2 cellular contexts compared by ENCODE assay signal in the genomic region with DNA sequence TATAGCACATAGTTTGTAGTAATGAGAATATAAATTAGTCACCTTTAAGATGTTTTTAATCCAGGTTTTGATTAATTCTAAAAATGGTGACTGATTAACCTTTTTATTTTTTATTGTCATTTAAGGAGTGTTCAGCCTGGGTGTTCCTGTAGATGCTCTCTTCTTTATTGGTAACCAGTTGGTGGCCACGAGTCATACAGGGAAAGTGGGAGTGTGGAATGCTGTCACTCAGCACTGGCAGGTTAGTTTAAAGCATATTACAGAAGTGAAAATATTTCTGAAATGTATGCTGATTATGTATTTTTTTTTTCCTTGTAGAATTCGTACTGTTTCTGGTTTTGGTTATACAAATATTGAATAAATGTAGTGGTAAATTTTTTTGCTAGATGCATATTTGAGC.
TF ChIP-seq lines count a peak whose summit lies in the region.

No MANE protein-coding gene starts in this region.

TF ChIP-seq in SK-N-SH, 30 proteins besides CTCF, POLR2A, EP300 and RAD21 (continued from another document):
- TF ChIP-seq, protein P1, sequence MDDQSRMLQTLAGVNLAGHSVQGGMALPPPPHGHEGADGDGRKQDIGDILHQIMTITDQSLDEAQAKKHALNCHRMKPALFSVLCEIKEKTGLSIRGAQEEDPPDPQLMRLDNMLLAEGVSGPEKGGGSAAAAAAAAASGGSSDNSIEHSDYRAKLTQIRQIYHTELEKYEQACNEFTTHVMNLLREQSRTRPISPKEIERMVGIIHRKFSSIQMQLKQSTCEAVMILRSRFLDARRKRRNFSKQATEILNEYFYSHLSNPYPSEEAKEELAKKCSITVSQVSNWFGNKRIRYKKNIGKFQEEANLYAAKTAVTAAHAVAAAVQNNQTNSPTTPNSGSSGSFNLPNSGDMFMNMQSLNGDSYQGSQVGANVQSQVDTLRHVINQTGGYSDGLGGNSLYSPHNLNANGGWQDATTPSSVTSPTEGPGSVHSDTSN (IDR thresholded peaks at IDR 0.05): peak; percentile 24; the same call in 1 of the 2 replicates

TF ChIP-seq in SK-N-SH treated with all-trans-retinoic acid at 6 μM for 48 hours, 23 proteins besides CTCF, POLR2A, EP300 and RAD21 (continued from another document):
- TF ChIP-seq, protein P2, sequence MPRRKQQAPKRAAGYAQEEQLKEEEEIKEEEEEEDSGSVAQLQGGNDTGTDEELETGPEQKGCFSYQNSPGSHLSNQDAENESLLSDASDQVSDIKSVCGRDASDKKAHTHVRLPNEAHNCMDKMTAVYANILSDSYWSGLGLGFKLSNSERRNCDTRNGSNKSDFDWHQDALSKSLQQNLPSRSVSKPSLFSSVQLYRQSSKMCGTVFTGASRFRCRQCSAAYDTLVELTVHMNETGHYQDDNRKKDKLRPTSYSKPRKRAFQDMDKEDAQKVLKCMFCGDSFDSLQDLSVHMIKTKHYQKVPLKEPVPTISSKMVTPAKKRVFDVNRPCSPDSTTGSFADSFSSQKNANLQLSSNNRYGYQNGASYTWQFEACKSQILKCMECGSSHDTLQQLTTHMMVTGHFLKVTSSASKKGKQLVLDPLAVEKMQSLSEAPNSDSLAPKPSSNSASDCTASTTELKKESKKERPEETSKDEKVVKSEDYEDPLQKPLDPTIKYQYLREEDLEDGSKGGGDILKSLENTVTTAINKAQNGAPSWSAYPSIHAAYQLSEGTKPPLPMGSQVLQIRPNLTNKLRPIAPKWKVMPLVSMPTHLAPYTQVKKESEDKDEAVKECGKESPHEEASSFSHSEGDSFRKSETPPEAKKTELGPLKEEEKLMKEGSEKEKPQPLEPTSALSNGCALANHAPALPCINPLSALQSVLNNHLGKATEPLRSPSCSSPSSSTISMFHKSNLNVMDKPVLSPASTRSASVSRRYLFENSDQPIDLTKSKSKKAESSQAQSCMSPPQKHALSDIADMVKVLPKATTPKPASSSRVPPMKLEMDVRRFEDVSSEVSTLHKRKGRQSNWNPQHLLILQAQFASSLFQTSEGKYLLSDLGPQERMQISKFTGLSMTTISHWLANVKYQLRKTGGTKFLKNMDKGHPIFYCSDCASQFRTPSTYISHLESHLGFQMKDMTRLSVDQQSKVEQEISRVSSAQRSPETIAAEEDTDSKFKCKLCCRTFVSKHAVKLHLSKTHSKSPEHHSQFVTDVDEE (CRISPR knock-in tag; IDR thresholded peaks at IDR 0.05): no peak
TF ChIP-seq in SK-N-SH treated with all-trans-retinoic acid at 6 μM for 48 hours: peak in this region for 0.
